Comparison of ENCODE assay signal across 9 cellular contexts in genomic region chr12:53502331-53502730, GRCh38. TPM values are rescaled to one million over a fixed set of nuclear protein-coding genes. Genes with fewer than 3 reads are reported as not detected.
DNase-seq lines count a peak whose midpoint lies in the region; ATAC-seq and TF ChIP-seq lines count a peak whose summit lies in the region.
"Had no signal": no experiment of that assay in that cellular context is flagged by ENCODE, and none has a peak within 500 bp of the region (broad histone marks: within the 10 kb centered on the region; RNA-seq: fewer than 3 reads in every experiment).

No MANE protein-coding gene starts in this region.

- no peak overlapping the region for H3K23ac ChIP-seq in mesenchymal stem cell (ENCODE audit: low read length in 2 of 2)

- WGBS in mesenchymal stem cell: 91% methylated on average over 5 of the region's 9 CpGs

- H2AK5ac ChIP-seq in mesenchymal stem cell (ENCODE audit: low read length, severe bottlenecking): peak overlapping the region; percentile 55

- peak overlapping the region in 1 of 2 experiments; percentile 37 for H3K18ac ChIP-seq in mesenchymal stem cell (ENCODE audit: low read depth in 1 of 2, low read length in 2 of 2)

- H2BK5ac ChIP-seq in mesenchymal stem cell (ENCODE audit: low read depth, low read length, poor library complexity, severe bottlenecking): no peak overlapping the region

- H3K27ac Mint-ChIP-seq in stimulated activated naive CD8-positive, alpha-beta T cell treated with anti-CD3 and anti-CD28 coated beads, Interleukin-15, Interleukin-2, amounts not matched to agents 100 ng/mL and 50 ng/mL, for 24 hours: peak overlapping the region; percentile 89

- intact Hi-C loops in ascending aorta (cut with DNase I): loop anchor here (2.0 to 5.0 kb wide), 2 partner anchors 150 to 455 kb away; no protein-coding TSS in a partner anchor

- no peaks in the 10 kb centered on the region for H3K27me3 Mint-ChIP-seq in stimulated activated naive CD8-positive, alpha-beta T cell treated with anti-CD3 and anti-CD28 coated beads, Interleukin-15, Interleukin-2, amounts not matched to agents 100 ng/mL and 50 ng/mL, for 24 hours

- no peak overlapping the region for H2BK15ac ChIP-seq in mesenchymal stem cell (ENCODE audit: low read depth, poor library complexity, severe bottlenecking)

- H2BK12ac ChIP-seq in mesenchymal stem cell (ENCODE audit: low read length in 2 of 2): no peak overlapping the region

- H3K4me3 ChIP-seq in ascending aorta (peak overlapping the region; percentile 69 to 74), mesenchymal stem cell (ENCODE audit: insufficient read depth in 1 of 2, low read depth in 1 of 2, low read length in 2 of 2) (peak overlapping the region in 1 of 2 experiments; percentile 94)
- H3K4me3 ChIP-seq in effector memory CD4-positive, alpha-beta T cell (ENCODE audit: insufficient read depth, low read depth, low read length, poor library complexity, severe bottlenecking): no peak overlapping the region

- H3K9me3 ChIP-seq in ascending aorta: no peaks in the 10 kb centered on the region
- H3K9me3 ChIP-seq in mesenchymal stem cell (ENCODE audit: control insufficient read depth, low read length): no peaks in the 10 kb centered on the region
- no peaks in the 10 kb centered on the region for H3K9me3 ChIP-seq in effector memory CD4-positive, alpha-beta T cell (ENCODE audit: control insufficient read depth, low read length)

- peak overlapping the region; percentile 84 for H3K4me2 ChIP-seq in mesenchymal stem cell (ENCODE audit: low read length, poor library complexity, severe bottlenecking)

- ATAC-seq in stimulated activated naive CD8-positive, alpha-beta T cell treated with anti-CD3 and anti-CD28 coated beads, Interleukin-15, Interleukin-2, amounts not matched to agents 100 U/mL and 50 U/mL, for 24 hours: no peak
- ATAC-seq in HG03159 (IDR thresholded peaks at IDR 0.05; ENCODE audit: unreplicated experiment) (no peak), HG02642 (IDR thresholded peaks at IDR 0.05; ENCODE audit: poor library complexity, unreplicated experiment) (no peak)

- peaks cover 39% of the 10 kb centered on the region for H3K4me1 Mint-ChIP-seq in stimulated activated naive CD8-positive, alpha-beta T cell treated with anti-CD3 and anti-CD28 coated beads, Interleukin-15, Interleukin-2, amounts not matched to agents 100 ng/mL and 50 ng/mL, for 24 hours (ENCODE audit: low read depth)

- H4K91ac ChIP-seq in mesenchymal stem cell (ENCODE audit: low read length): no peak overlapping the region

- peak overlapping the region; percentile 100 for H4K8ac ChIP-seq in mesenchymal stem cell (ENCODE audit: low read length)

- TF ChIP-seq CTCF in ascending aorta (IDR thresholded peaks at IDR 0.05) (no peak), GM13976 (IDR thresholded peaks at IDR 0.05; ENCODE audit: borderline replicate concordance, control extremely low read depth, extremely low read depth, insufficient read depth, missing control alignments) (no peak)

- H3K4ac ChIP-seq in mesenchymal stem cell (ENCODE audit: low read depth in 1 of 2, low read length in 2 of 2): no peak overlapping the region

- peaks cover 31 to 48% of the 10 kb centered on the region in 2 donors for H3K4me1 ChIP-seq in ascending aorta
- peaks cover 32% of the 10 kb centered on the region for H3K4me1 ChIP-seq in mesenchymal stem cell (ENCODE audit: control insufficient read depth, insufficient read depth, low read depth, low read length)
- H3K4me1 ChIP-seq in effector memory CD4-positive, alpha-beta T cell (ENCODE audit: control insufficient read depth, insufficient read depth, low read length, poor library complexity, severe bottlenecking): peaks cover 29% of the 10 kb centered on the region

- H3K79me1 ChIP-seq in mesenchymal stem cell (replicated peaks; ENCODE audit: low read length, poor library complexity, severe bottlenecking): peaks cover 46% of the 10 kb centered on the region

- no peak overlapping the region for H2BK120ac ChIP-seq in mesenchymal stem cell (ENCODE audit: low read depth, low read length)

- no peaks in the 10 kb centered on the region for H3K27me3 ChIP-seq in ascending aorta
- H3K27me3 ChIP-seq in mesenchymal stem cell (ENCODE audit: control insufficient read depth in 1 of 2, insufficient read depth in 1 of 2, low read length in 2 of 2): no peaks in the 10 kb centered on the region
- no peaks in the 10 kb centered on the region for H3K27me3 ChIP-seq in effector memory CD4-positive, alpha-beta T cell (replicated peaks; ENCODE audit: control insufficient read depth, insufficient read depth, low read length, poor library complexity, severe bottlenecking)

- no peak overlapping the region for H2AFZ ChIP-seq in mesenchymal stem cell (ENCODE audit: low read depth, low read length)

- DNase-seq in stimulated activated naive CD8-positive, alpha-beta T cell treated with anti-CD3 and anti-CD28 coated beads, Interleukin-15, Interleukin-2, amounts not matched to agents 100 U/mL and 50 U/mL, for 24 hours: no peak
- DNase-seq in ascending aorta (ENCODE audit: low spot score in 2 of 2) (peak in 1 of 2 donors; percentile 67), mesenchymal stem cell (no peak), GM13976 (ENCODE audit: low spot score) (no peak)
- DNase-seq in effector memory CD4-positive, alpha-beta T cell: no peak

- H3K27ac ChIP-seq in ascending aorta (peak overlapping the region; percentile 94 to 98), mesenchymal stem cell (ENCODE audit: low read length, poor library complexity, severe bottlenecking) (no peak overlapping the region)
- H3K27ac ChIP-seq in effector memory CD4-positive, alpha-beta T cell (ENCODE audit: insufficient read depth, low read length, poor library complexity, severe bottlenecking): no peak overlapping the region

- H3K36me3 Mint-ChIP-seq in stimulated activated naive CD8-positive, alpha-beta T cell treated with anti-CD3 and anti-CD28 coated beads, Interleukin-15, Interleukin-2, amounts not matched to agents 100 ng/mL and 50 ng/mL, for 24 hours (ENCODE audit: low read depth): peaks cover 13% of the 10 kb centered on the region

- H3K14ac ChIP-seq in mesenchymal stem cell (ENCODE audit: low read length in 2 of 2): no peak overlapping the region

- peak overlapping the region; percentile 89 for H3K4me3 Mint-ChIP-seq in stimulated activated naive CD8-positive, alpha-beta T cell treated with anti-CD3 and anti-CD28 coated beads, Interleukin-15, Interleukin-2, amounts not matched to agents 100 ng/mL and 50 ng/mL, for 24 hours

- peak overlapping the region; percentile 100 for H3K9ac ChIP-seq in mesenchymal stem cell (ENCODE audit: low read length)

- no peaks in the 10 kb centered on the region for H3K9me3 Mint-ChIP-seq in stimulated activated naive CD8-positive, alpha-beta T cell treated with anti-CD3 and anti-CD28 coated beads, Interleukin-15, Interleukin-2, amounts not matched to agents 100 ng/mL and 50 ng/mL, for 24 hours

- in situ Hi-C loops in GM13976 (cut with MboI; ENCODE audit: low sequenced_read_pairs, unreplicated experiment): no loop called here

- peaks cover 2 to 12% of the 10 kb centered on the region in 2 donors for H3K36me3 ChIP-seq in ascending aorta
- peaks cover 43 to 47% of the 10 kb centered on the region in 2 experiments for H3K36me3 ChIP-seq in mesenchymal stem cell (ENCODE audit: control insufficient read depth in 1 of 2, insufficient read depth in 2 of 2, low read depth in 1 of 2, low read length in 2 of 2)
- H3K36me3 ChIP-seq in effector memory CD4-positive, alpha-beta T cell (ENCODE audit: control insufficient read depth, insufficient read depth, low read length): peaks cover 23% of the 10 kb centered on the region

RNA-seq across cellular contexts. Expression of gene TARBP2, which starts 1.2 kb away (rescaled TPM):
- total RNA-seq in ascending aorta: 32.9 TPM
- 22.2 TPM for polyA plus RNA-seq in mesenchymal stem cell (2013, experiment 1 of 2)
- 24.9 TPM for polyA plus RNA-seq in mesenchymal stem cell (2013, experiment 2 of 2)

RNA-seq across cellular contexts. Expression of gene MAP3K12, which starts 3.1 kb away (rescaled TPM):
- total RNA-seq in ascending aorta: 20.8 TPM
- polyA plus RNA-seq in mesenchymal stem cell (2013, experiment 1 of 2): 59.4 TPM
- 61.3 TPM for polyA plus RNA-seq in mesenchymal stem cell (2013, experiment 2 of 2)

RNA-seq across cellular contexts. Expression of gene NPFF, which starts 5.0 kb away (rescaled TPM):
- 2.8 TPM for total RNA-seq in ascending aorta
- polyA plus RNA-seq in mesenchymal stem cell (2013, experiment 1 of 2): 0.25 TPM
- 0.67 TPM for polyA plus RNA-seq in mesenchymal stem cell (2013, experiment 2 of 2)
- total RNA-seq: pulmonary artery endothelial cell had no signal

RNA-seq across cellular contexts. Expression of gene PCBP2, which starts 50.4 kb away (rescaled TPM):
- total RNA-seq in ascending aorta: 354 TPM
- 467 TPM for polyA plus RNA-seq in mesenchymal stem cell (2013, experiment 1 of 2)
- polyA plus RNA-seq in mesenchymal stem cell (2013, experiment 2 of 2): 455 TPM

Comparison
In these comparisons a context has a peak if more than half of its experiments do, and no peak if none do; other contexts are left out.
1. H3K27ac ChIP-seq: peak in ascending aorta (2 of 2); none in mesenchymal stem cell (single experiment) and effector memory CD4-positive, alpha-beta T cell (single experiment).